In genomic region chr11:9535189-9535781, GRCh38 we compare ENCODE assay signal across 8 cellular contexts. TPM values are rescaled to one million over a fixed set of nuclear protein-coding genes. Genes with fewer than 3 reads are reported as not detected.
DNase-seq lines count a peak whose midpoint lies in the region; ATAC-seq and TF ChIP-seq lines count a peak whose summit lies in the region.

No MANE protein-coding gene starts in this region.

- TF ChIP-seq POLR2A in right lobe of liver (IDR thresholded peaks at IDR 0.05), result no peak

- H3K9me2 ChIP-seq in MM.1S (replicated peaks; ENCODE audit: insufficient read depth, low read length), result no peaks in the 10 kb centered on the region

- H3K36me3 ChIP-seq in MM.1S (replicated peaks; ENCODE audit: insufficient read depth, low read length), result no peaks in the 10 kb centered on the region
- H3K36me3 ChIP-seq in colonic mucosa, result no peaks in the 10 kb centered on the region
- H3K36me3 ChIP-seq in right lobe of liver, result no peaks in the 10 kb centered on the region

- H3K27me3 ChIP-seq in MM.1S (replicated peaks; ENCODE audit: insufficient read depth, low read length) (no peaks in the 10 kb centered on the region), colonic mucosa (no peaks in the 10 kb centered on the region), right lobe of liver (no peaks in the 10 kb centered on the region)

- intact Hi-C loops in colonic mucosa (cut with DNase I) (loop anchor here (10.0 kb wide), 1 partner anchor 220 kb away; no protein-coding TSS in a partner anchor), right lobe of liver (cut with DNase I) (loop anchor here in 1 of 2 donors (10.0 kb wide), 1 partner anchor 210 kb away; no protein-coding TSS in a partner anchor)

- ATAC-seq in right lobe of liver, result peak; percentile 90 to 96 (median 94)
- ATAC-seq in GM18873 (IDR thresholded peaks at IDR 0.05; ENCODE audit: low FRiP score, unreplicated experiment), result no peak

- H3K9ac ChIP-seq in MM.1S (ENCODE audit: low read length) (no peak overlapping the region), colonic mucosa (ENCODE audit: low read depth in 2 of 2, low read length in 2 of 2) (no peak overlapping the region)

- H3K4me3 ChIP-seq in MM.1S (ENCODE audit: low read length) (no peak overlapping the region), colonic mucosa (no peak overlapping the region), right lobe of liver (no peak overlapping the region)

- WGBS in right lobe of liver (ENCODE audit: insufficient coverage, low coverage, low lambda C conversion rate, missing lambda C conversion rate), result 74% methylated on average over 4 of the region's 6 CpGs

- H3K27ac ChIP-seq in MM.1S (ENCODE audit: low read length) (no peak overlapping the region), colonic mucosa (no peak overlapping the region), right lobe of liver (no peak overlapping the region)

- H3K9me3 ChIP-seq in MM.1S (replicated peaks; ENCODE audit: insufficient read depth, low read length) (no peaks in the 10 kb centered on the region), colonic mucosa (no peaks in the 10 kb centered on the region), right lobe of liver (no peaks in the 10 kb centered on the region)

- H2AFZ ChIP-seq in MM.1S (ENCODE audit: low read length), result no peak overlapping the region

- H3K4me2 ChIP-seq in MM.1S (ENCODE audit: low read depth, low read length), result no peak overlapping the region

- H3K4me1 ChIP-seq in MM.1S (ENCODE audit: low read length), result no peaks in the 10 kb centered on the region
- no peaks in the 10 kb centered on the region for H3K4me1 ChIP-seq in colonic mucosa
- H3K4me1 ChIP-seq in right lobe of liver, result peaks cover 0 to 1% (median 0%) of the 10 kb centered on the region in 4 donors

- TF ChIP-seq CTCF in MM.1S (IDR thresholded peaks at IDR 0.05; ENCODE audit: low read length), result peak; percentile 90
- TF ChIP-seq CTCF in colonic mucosa (IDR thresholded peaks at IDR 0.05), result peak; percentile 80
- peak; percentile 82 to 91 (median 87) for TF ChIP-seq CTCF in right lobe of liver (IDR thresholded peaks at IDR 0.05)

- H3F3A ChIP-seq in MM.1S (ENCODE audit: insufficient read depth, low read length), result no peaks in the 10 kb centered on the region

- H3K79me2 ChIP-seq in MM.1S (ENCODE audit: low read length), result no peaks in the 10 kb centered on the region

- no peaks in the 10 kb centered on the region for H4K20me1 ChIP-seq in MM.1S (ENCODE audit: insufficient read depth, low read length)

- DNase-seq in GM04503 (ENCODE audit: low read depth) (peak; percentile 88), MM.1S (peak; percentile 62), colonic mucosa (peak; percentile 84), right lobe of liver (peak; percentile 77 to 82 (median 80)), DMS79 treated with DMSO at 0.1 percent for 48 hours (lab: John Stamatoyannopoulos, UW) (no peak)
- DNase-seq in activated CD4-positive, alpha-beta T cell treated with anti-CD3 and anti-CD28 coated beads for 1 hour, result peak; percentile 64
- DNase-seq in stimulated activated CD4-positive, alpha-beta T cell treated with anti-CD3 and anti-CD28 coated beads, TNF-alpha, amount 100 ng/mL, for 48 hours (ENCODE audit: low read depth in 3 of 3), result peak; percentile 51 to 80 (median 77)

RNA-seq across cellular contexts. Expression of gene WEE1, which starts 38.2 kb away (rescaled TPM):
- total RNA-seq in colonic mucosa, result 10 to 100 TPM; 27.8 to 37.9 TPM
- total RNA-seq in right lobe of liver, result 10 to 100 TPM; 11.1 to 34.0 (median 19.5) TPM
